In genomic region chr4:10020871-10021676, GRCh38 we compare ENCODE assay signal across 11 cellular contexts. TPM values are rescaled to one million over a fixed set of nuclear protein-coding genes. Genes with fewer than 3 reads are reported as not detected.
DNase-seq lines count a peak whose midpoint lies in the region; ATAC-seq and TF ChIP-seq lines count a peak whose summit lies in the region.
"Had no signal": no experiment of that assay in that cellular context is flagged by ENCODE, and none has a peak within 500 bp of the region (broad histone marks: within the 10 kb centered on the region; RNA-seq: fewer than 3 reads in every experiment).

SLC2A9 (minus strand) TSS chr4:10021497; CDS start chr4:10021429, 68 bp downstream.

- CTCF ChIA-PET in CD4-positive, alpha-beta memory T cell (lab: Charles Lee; ENCODE audit: partially characterized antibody), result interaction anchor here (0.6 to 1.5 kb wide), 3 partner anchors 10 to 260 kb away, joined by 3 to 5 read pairs (median 3); partner anchors contain the start of gene WDR1

- no peak for DNase-seq in CD4-positive, alpha-beta memory T cell
- peak; percentile 40 for DNase-seq in UCSD-AML1 (lab: John Stamatoyannopoulos, UW; ENCODE audit: unreplicated experiment)
- DNase-seq in left ventricle myocardium superior, result peak; percentile 56
- peak; percentile 74 for DNase-seq in sigmoid colon
- no peak for DNase-seq in stimulated activated CD4-positive, alpha-beta T cell treated with anti-CD3 and anti-CD28 coated beads, Interleukin-4, amount 100 ng/mL, for 1 hour
- no peak for DNase-seq in NCI-H1694 treated with DMSO at 0.1 percent for 48 hours (lab: John Stamatoyannopoulos, UW)
- DNase-seq in NCI-H510A treated with DMSO at 0.1 percent for 48 hours (lab: John Stamatoyannopoulos, UW), result no peak
- no peak for DNase-seq in activated naive CD4-positive, alpha-beta T cell (lab: John Stamatoyannopoulos, UW)
- DNase-seq: activated gamma-delta T cell treated with Interleukin-2 at 50 U/mL for 16 hours, DMS 273 treated with DMSO at 0.1 percent for 48 hours, NCI-H1436 treated with DMSO at 0.1 percent for 48 hours had no signal

- POLR2A ChIA-PET in CD4-positive, alpha-beta memory T cell (lab: Charles Lee; ENCODE audit: partially characterized antibody), result interaction anchor here (1.2 kb wide), 1 partner anchor 436 kb away, joined by 3 read pairs; the partner anchor contains the start of gene ZNF518B

- peaks cover 14% of the 10 kb centered on the region for H3K4me1 ChIP-seq in CD4-positive, alpha-beta memory T cell (ENCODE audit: insufficient read depth, low read length)
- H3K4me1 ChIP-seq in sigmoid colon, result peaks cover 0 to 23% (median 18%) of the 10 kb centered on the region in 4 donors

- H3K4me3 ChIP-seq in CD4-positive, alpha-beta memory T cell (ENCODE audit: low read length in 2 of 2), result no peak within 1 kb of the TSS
- peak within 1 kb of the TSS in 1 of 4 donors; percentile 9 for H3K4me3 ChIP-seq in sigmoid colon

- H3K36me3 ChIP-seq in CD4-positive, alpha-beta memory T cell (ENCODE audit: insufficient read depth, low read length), result no peaks in the 10 kb centered on the region
- H3K36me3 ChIP-seq in sigmoid colon, result no peaks in the 10 kb centered on the region

- H3K9me3 ChIP-seq in CD4-positive, alpha-beta memory T cell (ENCODE audit: control insufficient read depth in 1 of 2, low read length in 2 of 2), result no peaks in the 10 kb centered on the region
- H3K9me3 ChIP-seq in sigmoid colon, result no peaks in the 10 kb centered on the region

- H3K4me1 Mint-ChIP-seq in CD4-positive, alpha-beta memory T cell, result peaks cover 3 to 18% (median 11%) of the 10 kb centered on the region in 4 donors

- intact Hi-C loops in CD4-positive, alpha-beta memory T cell (cut with micrococcal nuclease), result no loop called here
- intact Hi-C loops in left ventricle myocardium superior (cut with micrococcal nuclease) (no loop called here), sigmoid colon (cut with DNase I) (no loop called here)

- no peak within 1 kb of the TSS for H3K27ac ChIP-seq in CD4-positive, alpha-beta memory T cell (ENCODE audit: low read depth, low read length)
- peak within 1 kb of the TSS; percentile 57 to 91 (median 85) for H3K27ac ChIP-seq in sigmoid colon

- no peaks in the 10 kb centered on the region for H3K27me3 ChIP-seq in CD4-positive, alpha-beta memory T cell (ENCODE audit: insufficient read depth, low read length)
- no peaks in the 10 kb centered on the region for H3K27me3 ChIP-seq in sigmoid colon

- TF ChIP-seq POLR2A in sigmoid colon (IDR thresholded peaks at IDR 0.05), result no peak

- no peaks in the 10 kb centered on the region for H3K36me3 Mint-ChIP-seq in CD4-positive, alpha-beta memory T cell

- no peak for TF ChIP-seq EP300 in sigmoid colon (IDR thresholded peaks at IDR 0.05)

- H3K9me3 Mint-ChIP-seq in CD4-positive, alpha-beta memory T cell, result no peaks in the 10 kb centered on the region

- peak within 1 kb of the TSS in 6 of 7 donors; percentile 43 to 98 (median 79) for H3K27ac Mint-ChIP-seq in CD4-positive, alpha-beta memory T cell

- peak within 1 kb of the TSS in 1 of 8 donors; percentile 94 for H3K4me3 Mint-ChIP-seq in CD4-positive, alpha-beta memory T cell

- 65 to 67% methylated on average over 17 of the region's 17 CpGs for WGBS in sigmoid colon, 2 donors

- peaks cover under 1 to 3% of the 10 kb centered on the region in 2 donors for H3K27me3 Mint-ChIP-seq in CD4-positive, alpha-beta memory T cell

- TF ChIP-seq CTCF in sigmoid colon (IDR thresholded peaks at IDR 0.05), result no peak

- no peak for ATAC-seq in left ventricle myocardium superior

RNA-seq across cellular contexts. Expression of gene SLC2A9, which starts in this region (rescaled TPM):
- 1 to 10 TPM; 2.0 to 2.4 TPM for total RNA-seq in CD4-positive, alpha-beta memory T cell
- polyA plus RNA-seq in CD4-positive, alpha-beta memory T cell, result 1 to 10 TPM in 1 of 2 donors, under 1 TPM in 1; 0.43 to 1.4 TPM
- total RNA-seq in left ventricle myocardium superior (7.1 TPM), sigmoid colon (1 to 10 TPM; 3.9 to 6.7 (median 5.8) TPM)
- 1 to 10 TPM in 1 of 3 donors, under 1 TPM in 1, not detected in 1; 0.92 to 4.8 TPM for polyA plus RNA-seq in sigmoid colon

Comparison
In these comparisons a context has a peak if more than half of its experiments do, and no peak if none do; other contexts are left out.
1. DNase-seq: peak in UCSD-AML1 (single experiment), left ventricle myocardium superior (single experiment) and sigmoid colon (single experiment); none in CD4-positive, alpha-beta memory T cell (0 of 5), stimulated activated CD4-positive, alpha-beta T cell treated with anti-CD3 and anti-CD28 coated beads, Interleukin-4, amount 100 ng/mL, for 1 hour (single experiment), NCI-H1694 treated with DMSO at 0.1 percent for 48 hours (single experiment), NCI-H510A treated with DMSO at 0.1 percent for 48 hours (single experiment) and activated naive CD4-positive, alpha-beta T cell (0 of 4).